Comparison of ENCODE assay signal across 10 cellular contexts in the genomic region with DNA sequence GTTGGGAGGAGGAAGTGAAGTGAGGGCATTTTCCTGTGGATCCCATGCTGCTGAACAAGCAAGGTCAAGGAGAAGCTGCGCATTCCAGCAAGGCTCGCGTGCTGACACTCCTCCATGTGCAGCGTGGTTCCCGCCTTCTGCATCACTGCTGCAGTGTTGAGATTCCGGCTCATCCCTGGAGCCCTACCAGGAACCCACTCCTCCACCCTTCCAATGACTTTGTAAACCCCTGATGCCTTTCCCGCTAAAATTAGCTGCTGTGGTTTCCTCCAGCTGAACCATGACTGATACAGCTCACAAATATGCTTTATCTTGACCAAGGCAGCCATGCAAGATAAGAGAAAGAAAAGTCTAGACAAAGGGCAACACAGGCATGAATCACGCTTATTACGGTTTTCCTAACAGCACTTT.
DNase-seq lines count a peak whose midpoint lies in the region; ATAC-seq and TF ChIP-seq lines count a peak whose summit lies in the region.
"Had no signal": no experiment of that assay in that cellular context is flagged by ENCODE, and none has a peak within 500 bp of the region (broad histone marks: within the 10 kb centered on the region; RNA-seq: fewer than 3 reads in every experiment).

No MANE protein-coding gene starts in this region.

- peaks cover 54% of the 10 kb centered on the region for H3K4me1 ChIP-seq in BLaER1

- peak overlapping the region; percentile 92 for H3K27ac ChIP-seq in BLaER1

- no peaks in the 10 kb centered on the region for H4K20me1 ChIP-seq in BLaER1

- no peak for ATAC-seq in HG02588 (IDR thresholded peaks at IDR 0.05; ENCODE audit: unreplicated experiment)

- peak overlapping the region; percentile 21; the same call in 1 of the 2 replicates for H3K4me3 ChIP-seq in BLaER1

- H3K27me3 ChIP-seq in BLaER1, result no peaks in the 10 kb centered on the region

- DNase-seq in OCI-M1 (lab: John Stamatoyannopoulos, UW), result peak; percentile 93
- DNase-seq in erythroblast (lab: John Stamatoyannopoulos, UW), result peak; percentile 75 to 90
- peak; percentile 92 for DNase-seq in non-pigmented ciliary epithelial cell (ENCODE audit: low read depth)
- no peak for DNase-seq in HuH-7 (ENCODE audit: low spot score)
- no peak for DNase-seq in NCI-H526 (lab: John Stamatoyannopoulos, UW)
- DNase-seq in activated CD8-positive, alpha-beta memory T cell treated with anti-CD3 and anti-CD28 coated beads for 24 hours, result no peak
- DNase-seq: activated effector memory CD4-positive, alpha-beta T cell treated with Interleukin-2 at 50 U/mL for 16 hours; DMS79 treated with DMSO at 0.1 percent for 48 hours had no signal

- peak overlapping the region; percentile 84 for H3K4me2 ChIP-seq in BLaER1

- TF ChIP-seq POLR2A in erythroblast (IDR thresholded peaks at IDR 0.05; ENCODE audit: low read length), result no peak

- peak overlapping the region; percentile 74 for H3K9ac ChIP-seq in BLaER1

- peaks cover 17% of the 10 kb centered on the region for H3K9me3 ChIP-seq in BLaER1

- H3K36me3 ChIP-seq in BLaER1, result no peaks in the 10 kb centered on the region

Comparison
In these comparisons a context has a peak if more than half of its experiments do, and no peak if none do; other contexts are left out.
1. DNase-seq: peak in OCI-M1 (single experiment), erythroblast (2 of 2) and non-pigmented ciliary epithelial cell (single experiment); none in HuH-7 (single experiment), NCI-H526 (0 of 2) and activated CD8-positive, alpha-beta memory T cell treated with anti-CD3 and anti-CD28 coated beads for 24 hours (single experiment).